In the genomic region with DNA sequence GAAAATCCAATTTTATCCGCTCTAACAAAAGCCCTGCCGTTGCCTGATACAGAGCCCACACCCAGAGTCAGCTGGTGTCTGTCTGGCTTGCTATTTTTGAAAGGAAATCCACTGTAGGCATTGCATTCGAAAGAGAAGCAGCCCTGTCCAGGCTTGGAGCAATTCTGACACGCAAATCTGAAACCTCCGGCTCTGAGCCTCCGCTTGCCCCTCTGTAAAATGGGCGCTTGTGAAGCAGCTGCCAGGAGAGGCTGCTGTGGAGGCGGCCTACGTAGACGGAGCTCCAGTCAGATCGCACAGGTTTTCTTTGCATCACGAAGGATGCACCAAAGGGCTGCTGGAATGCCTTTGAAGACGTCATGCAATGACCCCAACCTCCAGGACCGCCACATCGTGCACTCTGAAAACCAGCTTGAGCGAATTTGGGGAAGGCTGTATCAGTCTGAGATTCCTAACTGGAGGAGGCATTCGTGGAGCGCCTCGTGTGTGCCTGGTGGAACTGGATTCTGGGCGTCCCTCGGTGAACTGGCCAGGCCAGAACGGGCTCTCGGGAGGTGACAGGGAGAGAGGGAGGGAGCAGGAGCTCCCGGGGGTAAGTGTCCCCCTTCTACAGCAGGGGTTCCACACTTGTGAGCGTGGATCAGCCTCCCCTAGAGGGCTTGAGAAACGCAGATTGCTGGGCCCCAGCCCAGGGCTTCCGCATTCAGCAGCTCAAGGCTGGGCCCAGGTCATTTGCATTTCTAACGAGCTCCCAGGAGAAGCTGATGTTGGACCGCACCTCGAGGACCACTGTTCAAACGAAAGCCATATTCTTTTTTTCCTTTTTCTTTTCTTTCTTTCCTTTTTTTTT, we compare ENCODE assay signal across 8 cellular contexts.
DNase-seq lines count a peak whose midpoint lies in the region; ATAC-seq and TF ChIP-seq lines count a peak whose summit lies in the region.

No MANE protein-coding gene starts in this region.

- H3K4me1 Mint-ChIP-seq in activated T-helper 17 cell treated with anti-CD3 and anti-CD28 coated beads, Interleukin-2, amount 50 U/mL, for 72 hours, result peaks cover 4% of the 10 kb centered on the region
- H3K4me1 Mint-ChIP-seq in glutamatergic neuron (ENCODE audit: low read depth, unreplicated experiment), result no peaks in the 10 kb centered on the region

- peak overlapping the region; percentile 91 to 92 for H3K27ac ChIP-seq in prostate gland

- H3K4me3 Mint-ChIP-seq in activated T-helper 17 cell treated with anti-CD3 and anti-CD28 coated beads, Interleukin-2, amount 50 U/mL, for 72 hours, result peak overlapping the region; percentile 91
- H3K4me3 Mint-ChIP-seq in glutamatergic neuron (ENCODE audit: unreplicated experiment), result peak overlapping the region; percentile 73

- WGBS in prostate gland, result 35% methylated on average over 31 of the region's 31 CpGs

- no peak for TF ChIP-seq CTCF in glutamatergic neuron (IDR thresholded peaks at IDR 0.05; ENCODE audit: partially characterized antibody, unreplicated experiment)
- TF ChIP-seq CTCF in prostate gland (IDR thresholded peaks at IDR 0.05), result no peak

- H3K27ac Mint-ChIP-seq in activated T-helper 17 cell treated with anti-CD3 and anti-CD28 coated beads, Interleukin-2, amount 50 U/mL, for 72 hours, result peak overlapping the region; percentile 93
- H3K27ac Mint-ChIP-seq in glutamatergic neuron (ENCODE audit: unreplicated experiment), result peak overlapping the region; percentile 28

- H3K27me3 ChIP-seq in prostate gland (replicated peaks; ENCODE audit: insufficient read depth), result no peaks in the 10 kb centered on the region

- H3K36me3 Mint-ChIP-seq in activated T-helper 17 cell treated with anti-CD3 and anti-CD28 coated beads, Interleukin-2, amount 50 U/mL, for 72 hours (ENCODE audit: low read depth), result peaks cover 19% of the 10 kb centered on the region
- peaks cover 4% of the 10 kb centered on the region for H3K36me3 Mint-ChIP-seq in glutamatergic neuron (ENCODE audit: unreplicated experiment)

- no peaks in the 10 kb centered on the region for H3K36me3 ChIP-seq in prostate gland

- no peak for TF ChIP-seq POLR2A in prostate gland (IDR thresholded peaks at IDR 0.05)

- H3K27me3 Mint-ChIP-seq in activated T-helper 17 cell treated with anti-CD3 and anti-CD28 coated beads, Interleukin-2, amount 50 U/mL, for 72 hours, result no peaks in the 10 kb centered on the region
- H3K27me3 Mint-ChIP-seq in glutamatergic neuron (ENCODE audit: unreplicated experiment), result peaks cover 10% of the 10 kb centered on the region

- H3K4me1 ChIP-seq in prostate gland (replicated peaks), result no peaks in the 10 kb centered on the region

- DNase-seq in DMS53 (lab: John Stamatoyannopoulos, UW), result peak; percentile 53
- no peak for DNase-seq in DMS53 treated with DMSO at 0.1 percent for 48 hours (lab: John Stamatoyannopoulos, UW; ENCODE audit: unreplicated experiment)
- DNase-seq in glutamatergic neuron, result no peak
- no peak for DNase-seq in prostate gland (ENCODE audit: low spot score)
- DNase-seq in OCI-M1 (lab: John Stamatoyannopoulos, UW), result no peak
- DNase-seq in NCI-H2107 treated with DMSO at 0.1 percent for 48 hours (lab: John Stamatoyannopoulos, UW; ENCODE audit: unreplicated experiment), result no peak

- H3K4me3 ChIP-seq in prostate gland, result peak overlapping the region; percentile 79 to 86

- ATAC-seq in HG03095 (IDR thresholded peaks at IDR 0.05; ENCODE audit: unreplicated experiment), result peak; percentile 35
- ATAC-seq in activated T-helper 17 cell treated with anti-CD3 and anti-CD28 coated beads, Interleukin-2, amount 50 U/mL, for 72 hours (replicated peaks), result peak; percentile 12

- intact Hi-C loops in prostate gland (cut with DNase I), result loop anchor here (5.0 kb wide), 2 partner anchors 241 to 364 kb away; a partner anchor contains a TSS

- H3K9me3 ChIP-seq in prostate gland, result no peaks in the 10 kb centered on the region

- H3K9me3 Mint-ChIP-seq in activated T-helper 17 cell treated with anti-CD3 and anti-CD28 coated beads, Interleukin-2, amount 50 U/mL, for 72 hours, result peaks cover 9% of the 10 kb centered on the region
- peaks cover 17% of the 10 kb centered on the region for H3K9me3 Mint-ChIP-seq in glutamatergic neuron (ENCODE audit: unreplicated experiment)
